In the genomic region with DNA sequence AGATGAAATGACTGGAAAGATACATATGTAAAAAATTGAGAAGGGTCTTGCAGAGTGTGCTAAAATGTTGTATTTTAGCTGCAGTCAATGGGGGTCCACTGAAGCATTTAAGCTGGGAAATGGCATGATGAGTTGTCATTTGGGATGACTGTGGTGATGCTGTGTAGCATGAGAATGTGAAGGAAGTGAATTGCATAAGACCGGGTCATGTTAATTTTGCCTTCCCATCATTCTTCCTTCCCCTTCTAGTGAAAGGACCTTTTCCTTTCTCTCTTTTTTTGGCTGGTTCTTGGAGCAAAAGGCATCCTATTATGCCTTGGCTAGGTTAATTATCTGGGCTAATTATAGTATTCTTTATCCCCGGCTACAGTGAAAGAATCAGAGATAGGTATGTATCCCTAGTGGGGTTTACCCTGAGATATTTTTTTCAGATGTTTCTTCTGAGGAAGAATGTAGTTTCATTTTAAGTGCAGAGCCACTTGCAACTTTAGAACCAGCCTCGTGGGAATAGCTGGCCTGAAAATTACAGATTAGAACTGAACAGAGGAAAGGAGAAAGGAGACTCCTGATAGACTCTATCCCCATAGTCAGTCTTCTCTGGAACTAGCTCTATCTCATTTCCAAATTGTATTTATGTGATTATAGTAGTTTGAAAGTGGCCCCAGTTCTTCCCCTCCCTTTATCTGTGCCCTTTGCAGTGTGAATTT, we compare ENCODE assay signal across 23 cellular contexts.
DNase-seq lines count a peak whose midpoint lies in the region; ATAC-seq and TF ChIP-seq lines count a peak whose summit lies in the region.
"Had no signal": no experiment of that assay in that cellular context is flagged by ENCODE, and none has a peak within 500 bp of the region (broad histone marks: within the 10 kb centered on the region; RNA-seq: fewer than 3 reads in every experiment).

No MANE protein-coding gene starts in this region.

- no peak overlapping the region for H3K27ac Mint-ChIP-seq in neural progenitor cell
- H3K27ac Mint-ChIP-seq: activated T-helper 17 cell treated with anti-CD3 and anti-CD28 coated beads, Interleukin-2, amount 50 U/mL, for 72 hours; dendritic cell treated with granulocyte-macrophage colony-stimulating factor and Interleukin-4, amounts not matched to agents 40 ng/mL and 50 ng/mL, for 4 days; H9; IgD-negative memory B cell; natural killer cell treated with Interleukin-12 subunit alpha and Interleukin-12 subunit beta and Interleukin-15 and Interleukin-18, amount 100 ng/mL, for 72 hours had no signal

- no peaks in the 10 kb centered on the region for H3K36me3 Mint-ChIP-seq in neural progenitor cell
- H3K36me3 Mint-ChIP-seq: IgD-negative memory B cell; natural killer cell treated with Interleukin-12 subunit alpha and Interleukin-12 subunit beta and Interleukin-15 and Interleukin-18, amount 100 ng/mL, for 72 hours had no signal

- in situ Hi-C loops in GM23248 (cut with MboI): no loop called here

- no peak overlapping the region for H3K4me3 Mint-ChIP-seq in neural progenitor cell
- H3K4me3 Mint-ChIP-seq: activated T-helper 17 cell treated with anti-CD3 and anti-CD28 coated beads, Interleukin-2, amount 50 U/mL, for 72 hours; dendritic cell treated with granulocyte-macrophage colony-stimulating factor and Interleukin-4, amounts not matched to agents 40 ng/mL and 50 ng/mL, for 4 days; H9; IgD-negative memory B cell; natural killer cell treated with Interleukin-12 subunit alpha and Interleukin-12 subunit beta and Interleukin-15 and Interleukin-18, amount 100 ng/mL, for 72 hours had no signal

- H3K36me3 ChIP-seq in GM23248 (ENCODE audit: low read depth) (no peaks in the 10 kb centered on the region), neural progenitor cell (peaks cover 3% of the 10 kb centered on the region)
- H3K36me3 ChIP-seq: left lung, right lobe of liver, upper lobe of right lung, WERI-Rb-1 had no signal

- H3K27ac ChIP-seq in GM23248 (no peak overlapping the region), coronary artery (peak overlapping the region; percentile 61 to 75), neural progenitor cell (no peak overlapping the region)
- H3K27ac ChIP-seq: left lung, upper lobe of right lung, WERI-Rb-1 had no signal

- intact Hi-C loops in left colon (cut with DNase I, micrococcal nuclease): no loop called here

- H3K9me3 ChIP-seq in GM23248 (ENCODE audit: low read depth): no peaks in the 10 kb centered on the region
- H3K9me3 ChIP-seq in neural progenitor cell (ENCODE audit: low read depth): no peaks in the 10 kb centered on the region
- H3K9me3 ChIP-seq: left lung, right lobe of liver, upper lobe of right lung had no signal

- H4K20me1 ChIP-seq in GM23248 (ENCODE audit: insufficient read depth): no peaks in the 10 kb centered on the region
- no peaks in the 10 kb centered on the region for H4K20me1 ChIP-seq in neural progenitor cell (ENCODE audit: low read depth)

- no peak for ATAC-seq in left colon
- no peak for ATAC-seq in HG02588 (IDR thresholded peaks at IDR 0.05; ENCODE audit: unreplicated experiment)
- ATAC-seq: activated T-helper 17 cell treated with anti-CD3 and anti-CD28 coated beads, Interleukin-2, amount 50 U/mL, for 72 hours; esophagus mucosa; left lung; natural killer cell treated with Interleukin-12 subunit alpha and Interleukin-12 subunit beta and Interleukin-15 and Interleukin-18, amount 100 ng/mL, for 72 hours; upper lobe of right lung had no signal

- no peak for TF ChIP-seq CTCF in coronary artery (IDR thresholded peaks at IDR 0.05)
- TF ChIP-seq CTCF in neural progenitor cell (IDR thresholded peaks at IDR 0.05): no peak

- H3K4me1 Mint-ChIP-seq in neural progenitor cell: peaks cover 12% of the 10 kb centered on the region
- H3K4me1 Mint-ChIP-seq: activated T-helper 17 cell treated with anti-CD3 and anti-CD28 coated beads, Interleukin-2, amount 50 U/mL, for 72 hours; IgD-negative memory B cell had no signal

- no peaks in the 10 kb centered on the region for H3F3A ChIP-seq in GM23248 (ENCODE audit: insufficient read depth)
- peaks cover 23% of the 10 kb centered on the region for H3F3A ChIP-seq in neural progenitor cell (ENCODE audit: low read depth)

- peaks cover 3% of the 10 kb centered on the region; the same call in 1 of the 2 replicates for H3K9me2 ChIP-seq in GM23248 (ENCODE audit: insufficient read depth)

- H3K27me3 ChIP-seq in GM23248 (replicated peaks; ENCODE audit: insufficient read depth) (no peaks in the 10 kb centered on the region), neural progenitor cell (no peaks in the 10 kb centered on the region)
- H3K27me3 ChIP-seq: left lung, right lobe of liver, upper lobe of right lung had no signal

- DNase-seq in GM23248 (no peak), NOMO-1 treated with DMSO at 0.1 percent for 48 hours (lab: John Stamatoyannopoulos, UW; ENCODE audit: unreplicated experiment) (peak; percentile 62), coronary artery (ENCODE audit: low spot score) (no peak), neural progenitor cell (ENCODE audit: low spot score) (peak; percentile 4), SKM-1 treated with dmso at 0.1 percent for 144 hours (lab: John Stamatoyannopoulos, UW; ENCODE audit: unreplicated experiment) (no peak), left colon (no peak), NK-92 (lab: John Stamatoyannopoulos, UW; ENCODE audit: unreplicated experiment) (no peak)
- DNase-seq: activated CD8-positive, alpha-beta memory T cell treated with anti-CD3 and anti-CD28 coated beads for 24 hours; H9; left lung; NCI-H1417; NCI-H226; right lobe of liver; stimulated activated CD4-positive, alpha-beta T cell treated with anti-CD3 and anti-CD28 coated beads, Interleukin-4, amount 100 ng/mL, for 4 hours; SW 1271; upper lobe of right lung; WERI-Rb-1 had no signal

- H2AFZ ChIP-seq in GM23248 (peak overlapping the region; percentile 6; the same call in 1 of the 2 replicates), neural progenitor cell (replicated peaks) (peak overlapping the region; percentile 53)

- H3K4me2 ChIP-seq in GM23248 (ENCODE audit: unreplicated experiment) (no peak overlapping the region), neural progenitor cell (peak overlapping the region; percentile 2)

- H3K79me2 ChIP-seq in GM23248 (ENCODE audit: insufficient read depth) (no peaks in the 10 kb centered on the region), neural progenitor cell (ENCODE audit: low read depth) (no peaks in the 10 kb centered on the region)

- H3K4me3 ChIP-seq in GM23248 (no peak overlapping the region), coronary artery (no peak overlapping the region), neural progenitor cell (no peak overlapping the region)
- H3K4me3 ChIP-seq: left lung, right lobe of liver, upper lobe of right lung had no signal

- H3K9ac ChIP-seq in GM23248 (no peak overlapping the region), neural progenitor cell (no peak overlapping the region)

- H3K27me3 Mint-ChIP-seq in neural progenitor cell (ENCODE audit: insufficient read depth, low read depth): peaks cover 2% of the 10 kb centered on the region
- H3K27me3 Mint-ChIP-seq: activated T-helper 17 cell treated with anti-CD3 and anti-CD28 coated beads, Interleukin-2, amount 50 U/mL, for 72 hours; dendritic cell treated with granulocyte-macrophage colony-stimulating factor and Interleukin-4, amounts not matched to agents 40 ng/mL and 50 ng/mL, for 4 days; IgD-negative memory B cell; natural killer cell treated with Interleukin-12 subunit alpha and Interleukin-12 subunit beta and Interleukin-15 and Interleukin-18, amount 100 ng/mL, for 72 hours had no signal

- no peaks in the 10 kb centered on the region for H3K4me1 ChIP-seq in GM23248 (ENCODE audit: insufficient read depth)
- H3K4me1 ChIP-seq in neural progenitor cell: peaks cover 63% of the 10 kb centered on the region
- H3K4me1 ChIP-seq: left lung, right lobe of liver, upper lobe of right lung had no signal

- WGBS in GM23248 (ENCODE audit: low coverage in 1 of 2, low lambda C conversion rate in 2 of 2, missing lambda C conversion rate in 2 of 2), 2 experiments: 54 to 55% methylated on average over 3 of the region's 3 CpGs

- H3K9me3 Mint-ChIP-seq in neural progenitor cell: peaks cover 2% of the 10 kb centered on the region
- H3K9me3 Mint-ChIP-seq: dendritic cell treated with granulocyte-macrophage colony-stimulating factor and Interleukin-4, amounts not matched to agents 40 ng/mL and 50 ng/mL, for 4 days; H9 had no signal

Comparison
In these comparisons a context has a peak if more than half of its experiments do, and no peak if none do; other contexts are left out.
1. DNase-seq: peak in NOMO-1 treated with DMSO at 0.1 percent for 48 hours (single experiment) and neural progenitor cell (single experiment); none in GM23248 (single experiment), coronary artery (single experiment), SKM-1 treated with dmso at 0.1 percent for 144 hours (single experiment), left colon (0 of 2) and NK-92 (single experiment).
2. H3K27ac ChIP-seq: peak in coronary artery (2 of 2); none in GM23248 (single experiment) and neural progenitor cell (single experiment).